8 cellular contexts compared by ENCODE assay signal in genomic region chr19:9785367-9786331, GRCh38. TPM values are rescaled to one million over a fixed set of nuclear protein-coding genes. Genes with fewer than 3 reads are reported as not detected.
DNase-seq lines count a peak whose midpoint lies in the region; TF ChIP-seq lines count a peak whose summit lies in the region.

No MANE protein-coding gene starts in this region.

- H3K4me1 ChIP-seq in DOHH2 (ENCODE audit: control insufficient read depth, low read length) (peaks cover 11% of the 10 kb centered on the region), MM.1S (ENCODE audit: low read length) (no peaks in the 10 kb centered on the region)

- peak overlapping the region; percentile 67 for H3K27ac ChIP-seq in DOHH2 (ENCODE audit: low read depth, low read length)
- no peak overlapping the region for H3K27ac ChIP-seq in MM.1S (ENCODE audit: low read length)

- no peaks in the 10 kb centered on the region for H3K36me3 ChIP-seq in DOHH2 (ENCODE audit: control insufficient read depth, low read length)
- no peaks in the 10 kb centered on the region for H3K36me3 ChIP-seq in MM.1S (replicated peaks; ENCODE audit: insufficient read depth, low read length)

- no peaks in the 10 kb centered on the region for H4K20me1 ChIP-seq in DOHH2 (ENCODE audit: control insufficient read depth, insufficient read depth, low read depth, low read length)
- H4K20me1 ChIP-seq in MM.1S (ENCODE audit: insufficient read depth, low read length): no peaks in the 10 kb centered on the region

- H3K4me3 ChIP-seq in DOHH2 (ENCODE audit: low read length) (peak overlapping the region; percentile 84), MM.1S (ENCODE audit: low read length) (peak overlapping the region; percentile 42)

- H2AFZ ChIP-seq in MM.1S (ENCODE audit: low read length): peak overlapping the region; percentile 61

- in situ Hi-C loops in SK-MEL-5 (cut with HindIII; ENCODE audit: low pct_unique_long_range_greater_than_20kb, low sequenced_read_pairs): no loop called here

- no peaks in the 10 kb centered on the region for H3K79me2 ChIP-seq in DOHH2 (ENCODE audit: control insufficient read depth, low read length)
- no peaks in the 10 kb centered on the region for H3K79me2 ChIP-seq in MM.1S (ENCODE audit: low read length)

- H3K4me2 ChIP-seq in DOHH2 (ENCODE audit: low read length): peak overlapping the region; percentile 83
- H3K4me2 ChIP-seq in MM.1S (ENCODE audit: low read depth, low read length): peak overlapping the region; percentile 33; the same call in 1 of the 2 replicates

- H3F3A ChIP-seq in DOHH2 (ENCODE audit: control insufficient read depth, insufficient read depth): no peaks in the 10 kb centered on the region
- H3F3A ChIP-seq in MM.1S (ENCODE audit: insufficient read depth, low read length): no peaks in the 10 kb centered on the region

- H3K9me2 ChIP-seq in DOHH2 (replicated peaks; ENCODE audit: control insufficient read depth, low read length) (no peaks in the 10 kb centered on the region), MM.1S (replicated peaks; ENCODE audit: insufficient read depth, low read length) (no peaks in the 10 kb centered on the region)

- no peak overlapping the region for H3K9ac ChIP-seq in MM.1S (ENCODE audit: low read length)

- H3K27me3 ChIP-seq in DOHH2 (ENCODE audit: control insufficient read depth, low read length) (no peaks in the 10 kb centered on the region), MM.1S (replicated peaks; ENCODE audit: insufficient read depth, low read length) (peaks cover 8% of the 10 kb centered on the region)

- DNase-seq in H4 (ENCODE audit: low spot score) (peak; percentile 53), MM.1S (peak; percentile 48), SK-MEL-5 (ENCODE audit: low read depth, low spot score) (peak; percentile 89), germinal center (ENCODE audit: low spot score) (peak; percentile 99), non-pigmented ciliary epithelial cell (ENCODE audit: low read depth) (peak; percentile 73), superior temporal gyrus (ENCODE audit: extremely low spot score) (peak; percentile 63)
- DNase-seq in activated naive CD4-positive, alpha-beta T cell treated with anti-CD3 and anti-CD28 coated beads, Interleukin-2, amount 50 U/mL, for 16 hours: peak; percentile 98

- no peaks in the 10 kb centered on the region for H3K9me3 ChIP-seq in DOHH2 (ENCODE audit: control insufficient read depth, insufficient read depth, low read length)
- H3K9me3 ChIP-seq in MM.1S (replicated peaks; ENCODE audit: insufficient read depth, low read length): no peaks in the 10 kb centered on the region

- no peak for TF ChIP-seq CTCF in DOHH2 (IDR thresholded peaks at IDR 0.05; ENCODE audit: low read depth, low read length, poor library complexity, severe bottlenecking)
- no peak for TF ChIP-seq CTCF in MM.1S (IDR thresholded peaks at IDR 0.05; ENCODE audit: low read length)

RNA-seq across cellular contexts. Expression of gene ZNF846, which starts 17.1 kb away (rescaled TPM):
- total RNA-seq in H4 (2014; rRNA removed; shearing (Covaris generic)): 3.4 and 4.0 TPM in 2 replicates
- total RNA-seq in SK-MEL-5 (2014; rRNA removed; shearing (Covaris generic)): 2.0 and 3.3 TPM in 2 replicates
- polyA plus RNA-seq in SK-MEL-5 (2015; cell fraction: cytosol; rRNA removed): 2.9 and 3.9 TPM in 2 replicates
- 7.9 and 9.0 TPM in 2 replicates for polyA plus RNA-seq in SK-MEL-5 (2015; cell fraction: nucleus; rRNA removed)

RNA-seq across cellular contexts. Expression of gene FBXL12, which starts 33.2 kb away (rescaled TPM):
- 8.8 and 12.7 TPM in 2 replicates for total RNA-seq in H4 (2014; rRNA removed; shearing (Covaris generic))
- total RNA-seq in SK-MEL-5 (2014; rRNA removed; shearing (Covaris generic)): 9.6 and 11.5 TPM in 2 replicates
- 14.3 and 19.3 TPM in 2 replicates for polyA plus RNA-seq in SK-MEL-5 (2015; cell fraction: cytosol; rRNA removed)
- 68.0 and 68.6 TPM in 2 replicates for polyA plus RNA-seq in SK-MEL-5 (2015; cell fraction: nucleus; rRNA removed)

RNA-seq across cellular contexts. Expression of gene UBL5, which starts 42.1 kb away (rescaled TPM):
- 598 and 736 TPM in 2 replicates for total RNA-seq in H4 (2014; rRNA removed; shearing (Covaris generic))
- total RNA-seq in SK-MEL-5 (2014; rRNA removed; shearing (Covaris generic)): 182 and 207 TPM in 2 replicates
- 368 and 764 TPM in 2 replicates for polyA plus RNA-seq in SK-MEL-5 (2015; cell fraction: cytosol; rRNA removed)
- 48.5 and 65.2 TPM in 2 replicates for polyA plus RNA-seq in SK-MEL-5 (2015; cell fraction: nucleus; rRNA removed)

RNA-seq across cellular contexts. Expression of gene PIN1, which starts 49.5 kb away (rescaled TPM):
- total RNA-seq in H4 (2014; rRNA removed; shearing (Covaris generic)): 73.2 and 94.3 TPM in 2 replicates
- total RNA-seq in SK-MEL-5 (2014; rRNA removed; shearing (Covaris generic)): 77.2 and 79.2 TPM in 2 replicates
- 57.3 and 90.0 TPM in 2 replicates for polyA plus RNA-seq in SK-MEL-5 (2015; cell fraction: cytosol; rRNA removed)
- polyA plus RNA-seq in SK-MEL-5 (2015; cell fraction: nucleus; rRNA removed): 36.2 and 48.5 TPM in 2 replicates

Comparison
In these comparisons a context has a peak if more than half of its experiments do, and no peak if none do; other contexts are left out.
1. DNase-seq: peak in every context shown above with its lines; median percentile 99 in germinal center; 98 in activated naive CD4-positive, alpha-beta T cell treated with anti-CD3 and anti-CD28 coated beads, Interleukin-2, amount 50 U/mL, for 16 hours; 89 in SK-MEL-5; 73 in non-pigmented ciliary epithelial cell; 63 in superior temporal gyrus; 53 in H4; 48 in MM.1S.